Comparison of ENCODE assay signal across 9 cellular contexts in the genomic region with DNA sequence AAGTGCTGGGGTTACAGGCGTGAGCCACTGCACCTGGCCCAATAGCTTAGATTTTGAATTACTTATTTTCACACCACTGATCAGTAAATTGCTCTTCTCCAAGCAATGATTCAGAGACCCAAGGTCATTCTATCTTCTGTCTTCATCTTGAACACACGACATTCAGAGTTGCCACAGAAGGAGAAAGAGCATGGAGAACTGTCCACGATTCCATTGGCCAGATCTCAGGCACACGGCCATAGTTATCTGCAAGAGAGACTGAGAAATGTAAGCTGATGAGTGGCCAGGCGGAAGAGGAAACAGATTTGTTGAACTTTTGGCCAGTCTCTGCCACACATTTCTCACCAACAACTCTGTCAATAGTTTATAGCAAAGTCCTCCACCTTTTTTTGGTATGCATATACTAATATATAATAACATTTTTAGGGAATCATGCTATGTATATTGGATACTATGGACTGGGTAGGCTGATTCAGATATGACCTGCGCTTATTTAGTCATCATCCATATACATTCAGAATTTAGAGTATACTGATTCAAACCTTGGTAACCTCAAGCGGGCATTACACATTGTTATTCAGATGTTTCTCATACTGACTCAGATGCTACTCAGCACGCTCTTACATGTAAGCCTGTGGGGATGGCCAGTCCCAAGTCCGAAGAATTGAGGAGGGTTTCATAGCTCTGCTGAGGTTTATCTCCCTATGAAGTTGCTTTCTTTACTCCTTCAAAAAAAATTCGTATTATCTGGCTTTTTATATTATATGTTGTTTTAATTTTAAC. TPM values are rescaled to one million over a fixed set of nuclear protein-coding genes. Genes with fewer than 3 reads are reported as not detected.
DNase-seq lines count a peak whose midpoint lies in the region; ATAC-seq and TF ChIP-seq lines count a peak whose summit lies in the region.
"Had no signal": no experiment of that assay in that cellular context is flagged by ENCODE, and none has a peak within 500 bp of the region (broad histone marks: within the 10 kb centered on the region; RNA-seq: fewer than 3 reads in every experiment).

No MANE protein-coding gene starts in this region.

- 67 to 75% methylated on average over 10 of the region's 10 CpGs for WGBS in tibial nerve, 2 donors

- TF ChIP-seq POLR2A in tibial nerve (IDR thresholded peaks at IDR 0.05) = no peak

- CTCF ChIA-PET in BJ (lab: Yijun Ruan, JAX) = interaction anchor here (0.8 to 2.7 kb wide), 5 partner anchors 13 to 41 kb away, joined by 3 to 11 read pairs (median 3); no protein-coding TSS in a partner anchor

- H3K79me2 ChIP-seq in neural progenitor cell (ENCODE audit: low read depth) = no peaks in the 10 kb centered on the region

- no peaks in the 10 kb centered on the region for H3K4me1 ChIP-seq in colonic mucosa
- no peaks in the 10 kb centered on the region for H3K4me1 ChIP-seq in tibial nerve
- H3K4me1 ChIP-seq in neural progenitor cell = no peaks in the 10 kb centered on the region

- no peak overlapping the region for H3K9ac ChIP-seq in colonic mucosa (ENCODE audit: low read depth in 2 of 2, low read length in 2 of 2)
- no peak overlapping the region for H3K9ac ChIP-seq in neural progenitor cell

- TF ChIP-seq EP300 in tibial nerve (IDR thresholded peaks at IDR 0.05) = no peak

- H4K20me1 ChIP-seq in neural progenitor cell (ENCODE audit: low read depth) = no peaks in the 10 kb centered on the region

- H3K27me3 ChIP-seq in BJ (ENCODE audit: control insufficient read depth, insufficient read depth, low read length) (no peaks in the 10 kb centered on the region), colonic mucosa (no peaks in the 10 kb centered on the region), tibial nerve (no peaks in the 10 kb centered on the region), neural progenitor cell (no peaks in the 10 kb centered on the region)

- no peak overlapping the region for H3K27ac ChIP-seq in colonic mucosa
- H3K27ac ChIP-seq in tibial nerve = no peak overlapping the region
- no peak overlapping the region for H3K27ac ChIP-seq in neural progenitor cell

- no peaks in the 10 kb centered on the region for H3K27me3 Mint-ChIP-seq in neural progenitor cell (ENCODE audit: insufficient read depth, low read depth)

- intact Hi-C loops in colonic mucosa (cut with DNase I) = no loop called here

- no peak overlapping the region for H2AFZ ChIP-seq in neural progenitor cell (replicated peaks)

- no peak for TF ChIP-seq CTCF in BJ (IDR thresholded peaks at IDR 0.05; ENCODE audit: insufficient read depth, low read depth, low read length)
- TF ChIP-seq CTCF in astrocyte of the cerebellum (IDR thresholded peaks at IDR 0.05; ENCODE audit: low read depth, low read length, missing control alignments) = no peak
- no peak for TF ChIP-seq CTCF in colonic mucosa (IDR thresholded peaks at IDR 0.05)
- no peak for TF ChIP-seq CTCF in tibial nerve (IDR thresholded peaks at IDR 0.05)
- no peak for TF ChIP-seq CTCF in neural progenitor cell (IDR thresholded peaks at IDR 0.05)

- H3K4me3 ChIP-seq in BJ (ENCODE audit: low read depth, low read length) (no peak overlapping the region), astrocyte of the cerebellum (ENCODE audit: low read depth, low read length) (no peak overlapping the region), colonic mucosa (no peak overlapping the region), tibial nerve (no peak overlapping the region), neural progenitor cell (no peak overlapping the region)

- DNase-seq in BJ (ENCODE audit: low read depth) = peak; percentile 57
- DNase-seq in HK-2 (ENCODE audit: unreplicated experiment) = peak; percentile 17
- peak; percentile 37 for DNase-seq in astrocyte of the cerebellum (ENCODE audit: low read depth)
- DNase-seq in kidney tubule cell (ENCODE audit: low spot score) = peak; percentile 63
- DNase-seq in colonic mucosa = no peak
- DNase-seq in tibial nerve (ENCODE audit: low spot score in 2 of 2) = no peak
- DNase-seq in neural progenitor cell (ENCODE audit: low spot score) = no peak
- DNase-seq: activated CD4-positive, alpha-beta T cell treated with anti-CD3 and anti-CD28 coated beads, Interleukin-2, amount 50 U/mL, for 1 hour had no signal

- in situ Hi-C loops in astrocyte of the cerebellum (cut with HindIII; ENCODE audit: low sequenced_read_pairs) = no loop called here

- no peak overlapping the region for H3K27ac Mint-ChIP-seq in neural progenitor cell

- no peak overlapping the region for H3K4me3 Mint-ChIP-seq in neural progenitor cell

- no peaks in the 10 kb centered on the region for H3K36me3 ChIP-seq in BJ (ENCODE audit: control insufficient read depth, insufficient read depth, low read length)
- no peaks in the 10 kb centered on the region for H3K36me3 ChIP-seq in colonic mucosa
- H3K36me3 ChIP-seq in tibial nerve = no peaks in the 10 kb centered on the region
- H3K36me3 ChIP-seq in neural progenitor cell = no peaks in the 10 kb centered on the region

- ATAC-seq in GM18868 (IDR thresholded peaks at IDR 0.05; ENCODE audit: unreplicated experiment) = no peak

- H3K4me2 ChIP-seq in neural progenitor cell = no peak overlapping the region

- H3K9me3 Mint-ChIP-seq in neural progenitor cell = peaks cover 4% of the 10 kb centered on the region

- H3K9me3 ChIP-seq in colonic mucosa (no peaks in the 10 kb centered on the region), tibial nerve (no peaks in the 10 kb centered on the region), neural progenitor cell (ENCODE audit: low read depth) (no peaks in the 10 kb centered on the region)

- H3K4me1 Mint-ChIP-seq in neural progenitor cell = no peaks in the 10 kb centered on the region

- no peaks in the 10 kb centered on the region for H3K36me3 Mint-ChIP-seq in neural progenitor cell

- POLR2A ChIA-PET in BJ (lab: Charles Lee) = interaction anchor here (0.5 kb wide), 1 partner anchor 27 kb away, joined by 5 read pairs; no protein-coding TSS in a partner anchor

- H3F3A ChIP-seq in neural progenitor cell (ENCODE audit: low read depth) = no peaks in the 10 kb centered on the region

RNA-seq across cellular contexts. Expression of gene CAP1, which starts 25.5 kb away (rescaled TPM):
- polyA plus RNA-seq in BJ (2011; rRNA removed) = 585 and 769 TPM in 2 replicates
- polyA minus RNA-seq in BJ (2011; rRNA and poly(A)+ RNA removed) = 190 and 346 TPM in 2 replicates
- total RNA-seq in colonic mucosa (100 to 1,000 TPM; 500 to 548 TPM), tibial nerve (100 to 1,000 TPM; 210 to 281 (median 227) TPM), neural progenitor cell (ENCODE audit: low replicate concordance) (150 and 154 TPM in 2 replicates)

Comparison
In these comparisons a context has a peak if more than half of its experiments do, and no peak if none do; other contexts are left out.
1. DNase-seq: peak in BJ (single experiment), HK-2 (single experiment), astrocyte of the cerebellum (single experiment) and kidney tubule cell (single experiment); none in colonic mucosa (single experiment), tibial nerve (0 of 2) and neural progenitor cell (single experiment).